Comparison of ENCODE assay signal across 10 cellular contexts in genomic region chr18:37564796-37565137, GRCh38. TPM values are rescaled to one million over a fixed set of nuclear protein-coding genes. Genes with fewer than 3 reads are reported as not detected.
DNase-seq lines count a peak whose midpoint lies in the region; ATAC-seq, FAIRE-seq and TF ChIP-seq lines count a peak whose summit lies in the region.
"Had no signal": no experiment of that assay in that cellular context is flagged by ENCODE, and none has a peak within 500 bp of the region (broad histone marks: within the 10 kb centered on the region; RNA-seq: fewer than 3 reads in every experiment).

No MANE protein-coding gene starts in this region.

- no peak for FAIRE-seq in urothelium cell line (lab: Jason Lieb, UNC)
- FAIRE-seq: TTC549 had no signal

- 2 to 4% methylated on average over 22 of the region's 22 CpGs for WGBS in lung, 2 donors

- H3K27ac Mint-ChIP-seq in activated CD4-positive, alpha-beta T cell treated with anti-CD3 and anti-CD28 coated beads, Interleukin-2, amount 10 ng/mL, durations not matched to agents 7 days and 5 days, result no peak overlapping the region

- H3K9me3 ChIP-seq in lung (ENCODE audit: control insufficient read depth in 2 of 2, insufficient read depth in 1 of 2, low read length in 1 of 2), result peaks cover 0 to 8% of the 10 kb centered on the region in 2 donors
- H3K9me3 ChIP-seq: Caco-2 had no signal

- H3K4me1 Mint-ChIP-seq in activated CD4-positive, alpha-beta T cell treated with anti-CD3 and anti-CD28 coated beads, Interleukin-2, amount 10 ng/mL, durations not matched to agents 7 days and 5 days, result peaks cover 12% of the 10 kb centered on the region

- H3K36me3 Mint-ChIP-seq in activated CD4-positive, alpha-beta T cell treated with anti-CD3 and anti-CD28 coated beads, Interleukin-2, amount 10 ng/mL, durations not matched to agents 7 days and 5 days (ENCODE audit: low read depth), result no peaks in the 10 kb centered on the region

- no peak overlapping the region for H3K4me3 ChIP-seq in lung

- H3K4me1 ChIP-seq in lung (ENCODE audit: control insufficient read depth in 2 of 2, insufficient read depth in 2 of 2, low read length in 2 of 2), result peaks cover 4 to 15% of the 10 kb centered on the region in 2 donors
- H3K4me1 ChIP-seq: Caco-2 had no signal

- CTCF ChIA-PET in activated CD4-positive, alpha-beta T cell treated with anti-CD3 and anti-CD28 coated beads, Interleukin-2, amount 10 ng/mL, durations not matched to agents 7 days and 5 days (lab: Charles Lee), result no interaction called here

- H3K27ac ChIP-seq in lung (ENCODE audit: low read depth in 1 of 2, low read length in 1 of 2), result no peak overlapping the region

- H3K36me3 ChIP-seq in lung (ENCODE audit: control insufficient read depth in 2 of 2, insufficient read depth in 2 of 2, low read length in 2 of 2), result no peaks in the 10 kb centered on the region

- ATAC-seq in lung (ENCODE audit: insufficient read depth, low FRiP score) (peak; percentile 54), HG02885 (IDR thresholded peaks at IDR 0.05; ENCODE audit: poor library complexity, unreplicated experiment) (no peak), HG02588 (IDR thresholded peaks at IDR 0.05; ENCODE audit: unreplicated experiment) (no peak)

- no peak overlapping the region for H3K4me3 Mint-ChIP-seq in activated CD4-positive, alpha-beta T cell treated with anti-CD3 and anti-CD28 coated beads, Interleukin-2, amount 10 ng/mL, durations not matched to agents 7 days and 5 days

- H3K27me3 ChIP-seq in lung (ENCODE audit: control insufficient read depth, insufficient read depth), result peaks cover 4% of the 10 kb centered on the region

- POLR2A ChIA-PET in activated CD4-positive, alpha-beta T cell treated with anti-CD3 and anti-CD28 coated beads, Interleukin-2, amount 10 ng/mL, durations not matched to agents 7 days and 5 days (lab: Charles Lee), result no interaction called here

- peaks cover 63% of the 10 kb centered on the region for H3K27me3 Mint-ChIP-seq in activated CD4-positive, alpha-beta T cell treated with anti-CD3 and anti-CD28 coated beads, Interleukin-2, amount 10 ng/mL, durations not matched to agents 7 days and 5 days

- H3K9me3 Mint-ChIP-seq in activated CD4-positive, alpha-beta T cell treated with anti-CD3 and anti-CD28 coated beads, Interleukin-2, amount 10 ng/mL, durations not matched to agents 7 days and 5 days, result no peaks in the 10 kb centered on the region

- no peak for TF ChIP-seq CTCF in lung (IDR thresholded peaks at IDR 0.05; ENCODE audit: control extremely low read depth, extremely low read depth)

- peak; percentile 13 for DNase-seq in activated CD4-positive, alpha-beta T cell treated with anti-CD3 and anti-CD28 coated beads, Interleukin-2, amount 10 ng/mL, durations not matched to agents 7 days and 5 days
- no peak for DNase-seq in activated CD4-positive, alpha-beta T cell treated with anti-CD3 and anti-CD28 coated beads for 4 hours
- DNase-seq in ecto neural progenitor cell (ENCODE audit: low spot score) (peak; percentile 89), lung (ENCODE audit: low spot score) (peak; percentile 40), urothelium cell line (ENCODE audit: low spot score) (peak; percentile 64), COLO668 (lab: John Stamatoyannopoulos, UW; ENCODE audit: unreplicated experiment) (no peak)

RNA-seq across cellular contexts. Expression of gene CELF4, which starts 0.8 kb away (rescaled TPM):
- total RNA-seq in activated CD4-positive, alpha-beta T cell treated with anti-CD3 and anti-CD28 coated beads, Interleukin-2, amount 10 ng/mL, durations not matched to agents 7 days and 5 days, result not detected
- 1 to 10 TPM; 2.2 to 3.0 TPM for total RNA-seq in lung
- under 1 TPM; 0.24 to 0.37 TPM for polyA plus RNA-seq in lung

Comparison
In these comparisons a context has a peak if more than half of its experiments do, and no peak if none do; other contexts are left out.
1. DNase-seq: peak in activated CD4-positive, alpha-beta T cell treated with anti-CD3 and anti-CD28 coated beads, Interleukin-2, amount 10 ng/mL, durations not matched to agents 7 days and 5 days (single experiment), ecto neural progenitor cell (single experiment), lung (single experiment) and urothelium cell line (single experiment); none in activated CD4-positive, alpha-beta T cell treated with anti-CD3 and anti-CD28 coated beads for 4 hours (0 of 2) and COLO668 (single experiment).